23 cellular contexts compared by ENCODE assay signal in genomic region chr2:206780671-206781070, GRCh38. TPM values are rescaled to one million over a fixed set of nuclear protein-coding genes. Genes with fewer than 3 reads are reported as not detected.
"Had no signal": no experiment of that assay in that cellular context is flagged by ENCODE, and none has a peak within 500 bp of the region (broad histone marks: within the 10 kb centered on the region; RNA-seq: fewer than 3 reads in every experiment).

No MANE protein-coding gene starts in this region.

- H3K27me3 Mint-ChIP-seq: activated CD4-positive, alpha-beta memory T cell treated with anti-CD3 and anti-CD28 coated beads for 36 hours; activated CD4-positive, alpha-beta T cell treated with anti-CD3 and anti-CD28 coated beads, Interleukin-2, amount 10 ng/mL, durations not matched to agents 7 days and 5 days; activated naive CD4-positive, alpha-beta T cell treated with anti-CD3 and anti-CD28 coated beads, Interleukin-2, amount 10 ng/mL, durations not matched to agents 7 days and 5 days; activated naive CD8-positive, alpha-beta T cell treated with anti-CD3 and anti-CD28 coated beads for 36 hours; activated T-cell treated with anti-CD3 and anti-CD28 coated beads, Interleukin-2, amount 50 U/mL, for 24 hours had no signal

- H3K27ac Mint-ChIP-seq: activated CD4-positive, alpha-beta memory T cell treated with anti-CD3 and anti-CD28 coated beads for 36 hours; activated CD4-positive, alpha-beta T cell treated with anti-CD3 and anti-CD28 coated beads, Interleukin-2, amount 10 ng/mL, durations not matched to agents 7 days and 5 days; activated naive CD4-positive, alpha-beta T cell treated with anti-CD3 and anti-CD28 coated beads, Interleukin-2, amount 10 ng/mL, durations not matched to agents 7 days and 5 days; activated naive CD8-positive, alpha-beta T cell treated with anti-CD3 and anti-CD28 coated beads for 36 hours; activated T-cell treated with anti-CD3 and anti-CD28 coated beads, Interleukin-2, amount 50 U/mL, for 24 hours; activated T-helper 1 cell treated with anti-CD3 and anti-CD28 coated beads, Interleukin-12 subunit alpha, Interleukin-12 subunit beta, Interleukin-2, Interleukin-4 antibody, amounts not matched to agents 30 ng/mL and 10 ng/mL and 1 ng/mL, durations not matched to agents 14 hours and 24 hours and 36 hours had no signal

- H3K4me1 Mint-ChIP-seq: activated naive CD4-positive, alpha-beta T cell treated with anti-CD3 and anti-CD28 coated beads, Interleukin-2, amount 10 ng/mL, durations not matched to agents 7 days and 5 days had no signal

- DNase-seq: activated CD4-positive, alpha-beta memory T cell treated with anti-CD3 and anti-CD28 coated beads for 36 hours; activated CD4-positive, alpha-beta T cell treated with anti-CD3 and anti-CD28 coated beads, Interleukin-2, amount 10 ng/mL, durations not matched to agents 7 days and 5 days; activated naive CD4-positive, alpha-beta T cell treated with anti-CD3 and anti-CD28 coated beads, Interleukin-2, amount 10 ng/mL, durations not matched to agents 7 days and 5 days; activated naive CD8-positive, alpha-beta T cell treated with anti-CD3 and anti-CD28 coated beads for 36 hours; activated T-cell treated with anti-CD3 and anti-CD28 coated beads, Interleukin-2, amount 50 U/mL, for 24 hours; amniotic stem cell; KG1; MM.1S; MV-4-11; NCI-H1092; NCI-H1436 treated with DMSO at 0.1 percent for 48 hours; NCI-H1694 treated with DMSO at 0.1 percent for 48 hours; NCI-H2029; NCI-H345; NCI-H524 treated with DMSO at 0.1 percent for 48 hours; SHP77; SJCRH30; T1000 had no signal

- H3K9me3 ChIP-seq: SJCRH30 had no signal

- H3K4me3 Mint-ChIP-seq: activated CD4-positive, alpha-beta memory T cell treated with anti-CD3 and anti-CD28 coated beads for 36 hours; activated CD4-positive, alpha-beta T cell treated with anti-CD3 and anti-CD28 coated beads, Interleukin-2, amount 10 ng/mL, durations not matched to agents 7 days and 5 days; activated naive CD4-positive, alpha-beta T cell treated with anti-CD3 and anti-CD28 coated beads, Interleukin-2, amount 10 ng/mL, durations not matched to agents 7 days and 5 days; activated naive CD8-positive, alpha-beta T cell treated with anti-CD3 and anti-CD28 coated beads for 36 hours; activated T-cell treated with anti-CD3 and anti-CD28 coated beads, Interleukin-2, amount 50 U/mL, for 24 hours; activated T-helper 1 cell treated with anti-CD3 and anti-CD28 coated beads, Interleukin-12 subunit alpha, Interleukin-12 subunit beta, Interleukin-2, Interleukin-4 antibody, amounts not matched to agents 30 ng/mL and 10 ng/mL and 1 ng/mL, durations not matched to agents 14 hours and 24 hours and 36 hours had no signal

- H3K4me3 ChIP-seq: ascending aorta, cardiac muscle cell, SJCRH30, SK-N-MC had no signal

- H3K27ac ChIP-seq: ascending aorta, cardiac muscle cell, SJCRH30, SK-N-MC had no signal

- H3K4me1 ChIP-seq: ascending aorta, SJCRH30 had no signal

- ATAC-seq: Panc1 had no signal

RNA-seq across cellular contexts. Expression of gene MDH1B, which starts 15.5 kb away (rescaled TPM):
- total RNA-seq: ascending aorta had no signal
